18 cellular contexts compared by ENCODE assay signal in the genomic region with DNA sequence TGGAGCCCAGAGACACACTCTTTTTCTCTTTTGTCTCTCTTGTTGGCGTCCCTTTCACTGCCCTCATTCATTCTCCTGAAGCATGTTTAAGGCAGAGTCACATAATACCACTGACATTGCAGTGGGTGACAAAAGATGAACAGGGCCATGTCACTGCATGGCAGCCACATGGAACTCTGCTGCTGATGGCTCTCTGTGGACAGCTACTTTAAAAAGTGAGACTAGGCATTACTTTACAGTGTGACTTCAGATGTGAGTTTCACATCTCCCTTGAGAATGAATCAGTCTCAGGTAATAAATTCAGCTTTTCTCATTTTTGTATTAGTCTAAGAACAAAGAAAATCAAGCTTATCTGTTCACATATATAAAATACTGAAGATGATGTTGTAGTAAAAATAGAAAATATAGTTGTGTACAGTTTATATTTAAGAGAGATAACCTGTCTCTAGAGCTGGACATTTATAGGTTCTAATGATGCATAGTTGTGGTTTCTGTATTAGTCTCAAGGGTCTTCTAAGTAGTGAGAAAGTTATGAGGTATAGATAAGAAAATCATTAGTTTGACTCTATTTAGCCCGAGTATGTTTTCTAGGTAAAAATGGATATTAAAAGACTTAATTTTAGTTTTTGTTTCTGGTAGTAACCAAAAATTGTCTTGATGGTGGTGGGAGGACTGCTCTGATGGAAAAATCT. TPM values are rescaled to one million over a fixed set of nuclear protein-coding genes. Genes with fewer than 3 reads are reported as not detected.
DNase-seq lines count a peak whose midpoint lies in the region; ATAC-seq and TF ChIP-seq lines count a peak whose summit lies in the region.
"Had no signal": no experiment of that assay in that cellular context is flagged by ENCODE, and none has a peak within 500 bp of the region (broad histone marks: within the 10 kb centered on the region; RNA-seq: fewer than 3 reads in every experiment).

No MANE protein-coding gene starts in this region.

- H3K9me3 ChIP-seq in hepatocyte (ENCODE audit: low read depth): no peaks in the 10 kb centered on the region
- H3K9me3 ChIP-seq: stomach had no signal

- no peak overlapping the region for H3K4me2 ChIP-seq in hepatocyte

- H3K4me1 Mint-ChIP-seq in activated T-cell treated with anti-CD3 and anti-CD28 coated beads, Interleukin-2, amount 50 U/mL, for 72 hours (ENCODE audit: low read depth): peaks cover 20% of the 10 kb centered on the region

- H3K27me3 ChIP-seq in hepatocyte: no peaks in the 10 kb centered on the region
- H3K27me3 ChIP-seq: stomach had no signal

- peaks cover 1 to 19% of the 10 kb centered on the region in 2 donors for H3K36me3 Mint-ChIP-seq in activated T-cell treated with anti-CD3 and anti-CD28 coated beads, Interleukin-2, amount 50 U/mL, for 72 hours (ENCODE audit: insufficient read depth in 2 of 2)

- H3K9me2 ChIP-seq in hepatocyte (replicated peaks; ENCODE audit: insufficient read depth): no peaks in the 10 kb centered on the region

- peaks cover 10% of the 10 kb centered on the region for H3K4me1 ChIP-seq in hepatocyte (ENCODE audit: insufficient read depth)

- no peak overlapping the region for H3K4me3 Mint-ChIP-seq in activated T-cell treated with anti-CD3 and anti-CD28 coated beads, Interleukin-2, amount 50 U/mL, for 72 hours

- H4K20me1 ChIP-seq in hepatocyte (ENCODE audit: insufficient read depth, poor library complexity, severe bottlenecking): peaks cover 13% of the 10 kb centered on the region

- H3K27me3 Mint-ChIP-seq in activated T-cell treated with anti-CD3 and anti-CD28 coated beads, Interleukin-2, amount 50 U/mL, for 72 hours (ENCODE audit: low read depth): no peaks in the 10 kb centered on the region

- H2AFZ ChIP-seq in hepatocyte: no peak overlapping the region
- H2AFZ ChIP-seq: GM23248 had no signal

- in situ Hi-C loops in KBM-7 (cut with MboI; ENCODE audit: low pct_unique_long_range_greater_than_20kb, low sequenced_read_pairs): no loop called here

- no peaks in the 10 kb centered on the region for H3K9me3 Mint-ChIP-seq in activated T-cell treated with anti-CD3 and anti-CD28 coated beads, Interleukin-2, amount 50 U/mL, for 72 hours

- H3K4me3 ChIP-seq in hepatocyte: no peak overlapping the region
- H3K4me3 ChIP-seq: GM23248, stomach had no signal

- no peak for TF ChIP-seq CTCF in hepatocyte (IDR thresholded peaks at IDR 0.05; ENCODE audit: poor library complexity)

- DNase-seq in activated T-cell treated with anti-CD3 and anti-CD28 coated beads, Interleukin-2, amount 50 U/mL, for 72 hours: no peak
- DNase-seq in activated T-cell treated with anti-CD3 and anti-CD28 coated beads for 4 hours (no peak), hepatocyte (ENCODE audit: low spot score) (no peak), KBM-7 (no peak), RPMI8226 (no peak)
- DNase-seq in stimulated activated CD8-positive, alpha-beta memory T cell treated with anti-CD3 and anti-CD28 coated beads, Interleukin-4, amount 100 ng/mL, for 48 hours: no peak
- DNase-seq: 8988T; activated CD4-positive, alpha-beta T cell treated with anti-CD3 and anti-CD28 coated beads for 1 hour; activated naive CD4-positive, alpha-beta T cell; cortex of kidney; DMS153; GM23248; NCI-H510A; stomach had no signal

- WGBS in hepatocyte (ENCODE audit: low lambda C conversion rate, missing lambda C conversion rate): 82% methylated on average over 2 of the region's 2 CpGs

- peaks cover 51% of the 10 kb centered on the region for H3K79me2 ChIP-seq in hepatocyte

- H3K27ac Mint-ChIP-seq in activated T-cell treated with anti-CD3 and anti-CD28 coated beads, Interleukin-2, amount 50 U/mL, for 72 hours: peak overlapping the region; percentile 20

- H3K36me3 ChIP-seq in hepatocyte (replicated peaks; ENCODE audit: insufficient read depth, low read depth): no peaks in the 10 kb centered on the region

- H3K27ac ChIP-seq in hepatocyte: no peak overlapping the region
- H3K27ac ChIP-seq: GM23248, stomach had no signal

- ATAC-seq in activated T-cell treated with anti-CD3 and anti-CD28 coated beads, Interleukin-2, amount 50 U/mL, for 72 hours (replicated peaks in 1 of 2): no peak
- ATAC-seq in GM21717 (IDR thresholded peaks at IDR 0.05; ENCODE audit: unreplicated experiment) (peak; percentile 90), HG03135 (IDR thresholded peaks at IDR 0.05; ENCODE audit: unreplicated experiment) (peak; percentile 85)
- ATAC-seq: SK-N-SH treated with all-trans-retinoic acid at 6 μM for 48 hours had no signal

RNA-seq across cellular contexts. Expression of gene MRS2, which starts 6.1 kb away (rescaled TPM):
- 10 to 100 TPM; 19.4 to 22.3 TPM for total RNA-seq in activated T-cell treated with anti-CD3 and anti-CD28 coated beads, Interleukin-2, amount 50 U/mL, for 72 hours
- total RNA-seq in hepatocyte: 33.7 and 34.1 TPM in 2 replicates
- 21.9 and 29.0 TPM in 2 replicates for polyA plus RNA-seq in hepatocyte

RNA-seq across cellular contexts. Expression of gene DCDC2, which starts 51.0 kb away (rescaled TPM):
- total RNA-seq in activated T-cell treated with anti-CD3 and anti-CD28 coated beads, Interleukin-2, amount 50 U/mL, for 72 hours: under 1 TPM in 1 of 2 donors, not detected in 1; 0.12 TPM
- total RNA-seq in hepatocyte: 4.7 and 5.0 TPM in 2 replicates
- polyA plus RNA-seq in hepatocyte: 2.7 and 3.8 TPM in 2 replicates
- total RNA-seq: GM23248, LHCN-M2 had no signal
- polyA plus RNA-seq: GM23248 had no signal

Comparison
In these comparisons a context has a peak if more than half of its experiments do, and no peak if none do; other contexts are left out.
1. ATAC-seq: peak in GM21717 (single experiment) and HG03135 (single experiment); none in activated T-cell treated with anti-CD3 and anti-CD28 coated beads, Interleukin-2, amount 50 U/mL, for 72 hours (0 of 2).